In the genomic region with DNA sequence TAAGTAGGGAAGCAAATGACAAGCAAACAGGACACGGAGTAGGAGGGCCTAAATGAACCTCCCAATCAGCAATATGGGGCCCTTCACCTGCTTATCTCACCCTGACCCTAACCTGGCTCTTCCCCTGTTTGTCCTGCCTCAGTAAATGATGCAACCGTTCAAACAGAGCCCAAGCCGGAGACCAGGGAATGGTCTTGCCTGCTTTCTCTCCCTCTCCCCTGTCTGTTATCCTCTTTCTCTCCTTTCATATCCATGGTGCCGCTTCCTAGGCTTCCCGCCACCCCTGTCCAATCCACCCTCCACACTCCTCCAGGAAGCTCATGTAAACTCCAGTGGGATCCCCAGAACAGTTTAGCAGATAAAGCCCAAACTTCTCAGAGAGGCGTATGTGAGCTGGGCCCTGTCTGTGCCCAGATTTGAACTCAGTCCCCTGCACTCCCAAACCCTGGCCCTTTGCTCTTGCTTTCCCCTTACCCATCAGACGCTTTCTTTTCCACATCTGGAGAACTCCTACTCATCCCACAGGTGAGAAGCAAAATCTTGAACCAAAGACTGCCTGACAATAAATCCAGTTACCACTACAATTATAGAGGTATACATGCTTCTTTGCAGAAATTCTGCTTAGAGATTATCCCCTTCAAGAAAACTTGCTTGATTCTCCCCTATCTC, we compare ENCODE assay signal across 1 cellular context.
TF ChIP-seq lines count a peak whose summit lies in the region.

No MANE protein-coding gene starts in this region.

TF ChIP-seq in K562, 482 proteins besides CTCF, POLR2A, EP300 and RAD21 (continued from another document and continues in another):
- TF ChIP-seq, protein P1, sequence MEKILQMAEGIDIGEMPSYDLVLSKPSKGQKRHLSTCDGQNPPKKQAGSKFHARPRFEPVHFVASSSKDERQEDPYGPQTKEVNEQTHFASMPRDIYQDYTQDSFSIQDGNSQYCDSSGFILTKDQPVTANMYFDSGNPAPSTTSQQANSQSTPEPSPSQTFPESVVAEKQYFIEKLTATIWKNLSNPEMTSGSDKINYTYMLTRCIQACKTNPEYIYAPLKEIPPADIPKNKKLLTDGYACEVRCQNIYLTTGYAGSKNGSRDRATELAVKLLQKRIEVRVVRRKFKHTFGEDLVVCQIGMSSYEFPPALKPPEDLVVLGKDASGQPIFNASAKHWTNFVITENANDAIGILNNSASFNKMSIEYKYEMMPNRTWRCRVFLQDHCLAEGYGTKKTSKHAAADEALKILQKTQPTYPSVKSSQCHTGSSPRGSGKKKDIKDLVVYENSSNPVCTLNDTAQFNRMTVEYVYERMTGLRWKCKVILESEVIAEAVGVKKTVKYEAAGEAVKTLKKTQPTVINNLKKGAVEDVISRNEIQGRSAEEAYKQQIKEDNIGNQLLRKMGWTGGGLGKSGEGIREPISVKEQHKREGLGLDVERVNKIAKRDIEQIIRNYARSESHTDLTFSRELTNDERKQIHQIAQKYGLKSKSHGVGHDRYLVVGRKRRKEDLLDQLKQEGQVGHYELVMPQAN (IDR thresholded peaks at IDR 0.05; ENCODE audit: borderline replicate concordance), result no peak
- no peak for TF ChIP-seq SUPT5H (IDR thresholded peaks at IDR 0.05)
- TF ChIP-seq SNRNP70 (optimal IDR thresholded peaks at IDR 0.05; ENCODE audit: low read depth, low read length), result no peak
- TF ChIP-seq ZEB2 (IDR thresholded peaks at IDR 0.05), result peak; percentile 94
- TF ChIP-seq, protein P2, sequence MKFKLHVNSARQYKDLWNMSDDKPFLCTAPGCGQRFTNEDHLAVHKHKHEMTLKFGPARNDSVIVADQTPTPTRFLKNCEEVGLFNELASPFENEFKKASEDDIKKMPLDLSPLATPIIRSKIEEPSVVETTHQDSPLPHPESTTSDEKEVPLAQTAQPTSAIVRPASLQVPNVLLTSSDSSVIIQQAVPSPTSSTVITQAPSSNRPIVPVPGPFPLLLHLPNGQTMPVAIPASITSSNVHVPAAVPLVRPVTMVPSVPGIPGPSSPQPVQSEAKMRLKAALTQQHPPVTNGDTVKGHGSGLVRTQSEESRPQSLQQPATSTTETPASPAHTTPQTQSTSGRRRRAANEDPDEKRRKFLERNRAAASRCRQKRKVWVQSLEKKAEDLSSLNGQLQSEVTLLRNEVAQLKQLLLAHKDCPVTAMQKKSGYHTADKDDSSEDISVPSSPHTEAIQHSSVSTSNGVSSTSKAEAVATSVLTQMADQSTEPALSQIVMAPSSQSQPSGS (CRISPR knock-in tag; IDR thresholded peaks at IDR 0.05), result no peak
- no peak for TF ChIP-seq NFXL1 (CRISPR knock-in tag; IDR thresholded peaks at IDR 0.05)
- TF ChIP-seq DACH1 (IDR thresholded peaks at IDR 0.05; ENCODE audit: partially characterized antibody), result no peak
- TF ChIP-seq C11orf30 (IDR thresholded peaks at IDR 0.05; ENCODE audit: low read depth), result 0 out of 2 replicates have a peak, but pooled peaks have one; percentile 10
- TF ChIP-seq ZNF778 (CRISPR knock-in tag; IDR thresholded peaks at IDR 0.05), result no peak
- no peak for TF ChIP-seq ZC3H8 (IDR thresholded peaks at IDR 0.05)
- no peak for TF ChIP-seq ZNF124 (CRISPR knock-in tag; IDR thresholded peaks at IDR 0.05)
- peak; percentile 81 for TF ChIP-seq ARID1B (IDR thresholded peaks at IDR 0.05)
- no peak for TF ChIP-seq HSF4 (CRISPR knock-in tag; IDR thresholded peaks at IDR 0.05; ENCODE audit: borderline replicate concordance)
- no peak for TF ChIP-seq ZNF408 (CRISPR knock-in tag; IDR thresholded peaks at IDR 0.05; ENCODE audit: low read depth)
- TF ChIP-seq HDGF (IDR thresholded peaks at IDR 0.05), result peak; percentile 65; the same call in 1 of the 2 replicates
- TF ChIP-seq, protein P3, sequence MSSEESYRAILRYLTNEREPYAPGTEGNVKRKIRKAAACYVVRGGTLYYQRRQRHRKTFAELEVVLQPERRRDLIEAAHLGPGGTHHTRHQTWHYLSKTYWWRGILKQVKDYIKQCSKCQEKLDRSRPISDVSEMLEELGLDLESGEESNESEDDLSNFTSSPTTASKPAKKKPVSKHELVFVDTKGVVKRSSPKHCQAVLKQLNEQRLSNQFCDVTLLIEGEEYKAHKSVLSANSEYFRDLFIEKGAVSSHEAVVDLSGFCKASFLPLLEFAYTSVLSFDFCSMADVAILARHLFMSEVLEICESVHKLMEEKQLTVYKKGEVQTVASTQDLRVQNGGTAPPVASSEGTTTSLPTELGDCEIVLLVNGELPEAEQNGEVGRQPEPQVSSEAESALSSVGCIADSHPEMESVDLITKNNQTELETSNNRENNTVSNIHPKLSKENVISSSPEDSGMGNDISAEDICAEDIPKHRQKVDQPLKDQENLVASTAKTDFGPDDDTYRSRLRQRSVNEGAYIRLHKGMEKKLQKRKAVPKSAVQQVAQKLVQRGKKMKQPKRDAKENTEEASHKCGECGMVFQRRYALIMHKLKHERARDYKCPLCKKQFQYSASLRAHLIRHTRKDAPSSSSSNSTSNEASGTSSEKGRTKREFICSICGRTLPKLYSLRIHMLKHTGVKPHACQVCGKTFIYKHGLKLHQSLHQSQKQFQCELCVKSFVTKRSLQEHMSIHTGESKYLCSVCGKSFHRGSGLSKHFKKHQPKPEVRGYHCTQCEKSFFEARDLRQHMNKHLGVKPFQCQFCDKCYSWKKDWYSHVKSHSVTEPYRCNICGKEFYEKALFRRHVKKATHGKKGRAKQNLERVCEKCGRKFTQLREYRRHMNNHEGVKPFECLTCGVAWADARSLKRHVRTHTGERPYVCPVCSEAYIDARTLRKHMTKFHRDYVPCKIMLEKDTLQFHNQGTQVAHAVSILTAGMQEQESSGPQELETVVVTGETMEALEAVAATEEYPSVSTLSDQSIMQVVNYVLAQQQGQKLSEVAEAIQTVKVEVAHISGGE (CRISPR knock-in tag; IDR thresholded peaks at IDR 0.05), result no peak
- TF ChIP-seq, protein P4, sequence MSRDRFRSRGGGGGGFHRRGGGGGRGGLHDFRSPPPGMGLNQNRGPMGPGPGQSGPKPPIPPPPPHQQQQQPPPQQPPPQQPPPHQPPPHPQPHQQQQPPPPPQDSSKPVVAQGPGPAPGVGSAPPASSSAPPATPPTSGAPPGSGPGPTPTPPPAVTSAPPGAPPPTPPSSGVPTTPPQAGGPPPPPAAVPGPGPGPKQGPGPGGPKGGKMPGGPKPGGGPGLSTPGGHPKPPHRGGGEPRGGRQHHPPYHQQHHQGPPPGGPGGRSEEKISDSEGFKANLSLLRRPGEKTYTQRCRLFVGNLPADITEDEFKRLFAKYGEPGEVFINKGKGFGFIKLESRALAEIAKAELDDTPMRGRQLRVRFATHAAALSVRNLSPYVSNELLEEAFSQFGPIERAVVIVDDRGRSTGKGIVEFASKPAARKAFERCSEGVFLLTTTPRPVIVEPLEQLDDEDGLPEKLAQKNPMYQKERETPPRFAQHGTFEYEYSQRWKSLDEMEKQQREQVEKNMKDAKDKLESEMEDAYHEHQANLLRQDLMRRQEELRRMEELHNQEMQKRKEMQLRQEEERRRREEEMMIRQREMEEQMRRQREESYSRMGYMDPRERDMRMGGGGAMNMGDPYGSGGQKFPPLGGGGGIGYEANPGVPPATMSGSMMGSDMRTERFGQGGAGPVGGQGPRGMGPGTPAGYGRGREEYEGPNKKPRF (IDR thresholded peaks at IDR 0.05; ENCODE audit: low read depth, low read length), result no peak
- TF ChIP-seq BRD9 (IDR thresholded peaks at IDR 0.05; ENCODE audit: low read depth, partially characterized antibody), result peak; percentile 59
- TF ChIP-seq TGIF2 (CRISPR knock-in tag; IDR thresholded peaks at IDR 0.05), result no peak
- TF ChIP-seq TFAM (CRISPR knock-in tag; conservative IDR thresholded peaks at IDR 0.05), result no peak
- no peak for TF ChIP-seq ILK (tag; IDR thresholded peaks at IDR 0.05; ENCODE audit: borderline replicate concordance, low read depth)
- TF ChIP-seq ZNF347 (CRISPR knock-in tag; IDR thresholded peaks at IDR 0.05; ENCODE audit: low read depth), result no peak
- 0 out of 2 replicates have a peak, but pooled peaks have one; percentile 19 for TF ChIP-seq POLR2G (IDR thresholded peaks at IDR 0.05; ENCODE audit: low read depth, low read length)
- TF ChIP-seq PTRF (tag; IDR thresholded peaks at IDR 0.05), result no peak
- no peak for TF ChIP-seq MAFF (IDR thresholded peaks at IDR 0.05; ENCODE audit: low read length)
- peak; percentile 83; the same call in 1 of the 2 replicates for TF ChIP-seq SMAD4 (CRISPR knock-in tag; conservative IDR thresholded peaks at IDR 0.05)
- TF ChIP-seq FUS (optimal IDR thresholded peaks at IDR 0.05; ENCODE audit: low read depth, low read length), result no peak
- TF ChIP-seq PYGO2 (tag; IDR thresholded peaks at IDR 0.05), result no peak
- no peak for TF ChIP-seq ZNF12 (CRISPR knock-in tag; IDR thresholded peaks at IDR 0.05)
- TF ChIP-seq SRSF1 (IDR thresholded peaks at IDR 0.05; ENCODE audit: low read depth, low read length), result no peak
- TF ChIP-seq, protein P5, sequence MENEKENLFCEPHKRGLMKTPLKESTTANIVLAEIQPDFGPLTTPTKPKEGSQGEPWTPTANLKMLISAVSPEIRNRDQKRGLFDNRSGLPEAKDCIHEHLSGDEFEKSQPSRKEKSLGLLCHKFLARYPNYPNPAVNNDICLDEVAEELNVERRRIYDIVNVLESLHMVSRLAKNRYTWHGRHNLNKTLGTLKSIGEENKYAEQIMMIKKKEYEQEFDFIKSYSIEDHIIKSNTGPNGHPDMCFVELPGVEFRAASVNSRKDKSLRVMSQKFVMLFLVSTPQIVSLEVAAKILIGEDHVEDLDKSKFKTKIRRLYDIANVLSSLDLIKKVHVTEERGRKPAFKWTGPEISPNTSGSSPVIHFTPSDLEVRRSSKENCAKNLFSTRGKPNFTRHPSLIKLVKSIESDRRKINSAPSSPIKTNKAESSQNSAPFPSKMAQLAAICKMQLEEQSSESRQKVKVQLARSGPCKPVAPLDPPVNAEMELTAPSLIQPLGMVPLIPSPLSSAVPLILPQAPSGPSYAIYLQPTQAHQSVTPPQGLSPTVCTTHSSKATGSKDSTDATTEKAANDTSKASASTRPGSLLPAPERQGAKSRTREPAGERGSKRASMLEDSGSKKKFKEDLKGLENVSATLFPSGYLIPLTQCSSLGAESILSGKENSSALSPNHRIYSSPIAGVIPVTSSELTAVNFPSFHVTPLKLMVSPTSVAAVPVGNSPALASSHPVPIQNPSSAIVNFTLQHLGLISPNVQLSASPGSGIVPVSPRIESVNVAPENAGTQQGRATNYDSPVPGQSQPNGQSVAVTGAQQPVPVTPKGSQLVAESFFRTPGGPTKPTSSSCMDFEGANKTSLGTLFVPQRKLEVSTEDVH (IDR thresholded peaks at IDR 0.05; ENCODE audit: low read depth, partially characterized antibody), result no peak
- TF ChIP-seq, protein P6, sequence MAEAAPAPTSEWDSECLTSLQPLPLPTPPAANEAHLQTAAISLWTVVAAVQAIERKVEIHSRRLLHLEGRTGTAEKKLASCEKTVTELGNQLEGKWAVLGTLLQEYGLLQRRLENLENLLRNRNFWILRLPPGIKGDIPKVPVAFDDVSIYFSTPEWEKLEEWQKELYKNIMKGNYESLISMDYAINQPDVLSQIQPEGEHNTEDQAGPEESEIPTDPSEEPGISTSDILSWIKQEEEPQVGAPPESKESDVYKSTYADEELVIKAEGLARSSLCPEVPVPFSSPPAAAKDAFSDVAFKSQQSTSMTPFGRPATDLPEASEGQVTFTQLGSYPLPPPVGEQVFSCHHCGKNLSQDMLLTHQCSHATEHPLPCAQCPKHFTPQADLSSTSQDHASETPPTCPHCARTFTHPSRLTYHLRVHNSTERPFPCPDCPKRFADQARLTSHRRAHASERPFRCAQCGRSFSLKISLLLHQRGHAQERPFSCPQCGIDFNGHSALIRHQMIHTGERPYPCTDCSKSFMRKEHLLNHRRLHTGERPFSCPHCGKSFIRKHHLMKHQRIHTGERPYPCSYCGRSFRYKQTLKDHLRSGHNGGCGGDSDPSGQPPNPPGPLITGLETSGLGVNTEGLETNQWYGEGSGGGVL (CRISPR knock-in tag; IDR thresholded peaks at IDR 0.05), result no peak
- TF ChIP-seq, protein P7, sequence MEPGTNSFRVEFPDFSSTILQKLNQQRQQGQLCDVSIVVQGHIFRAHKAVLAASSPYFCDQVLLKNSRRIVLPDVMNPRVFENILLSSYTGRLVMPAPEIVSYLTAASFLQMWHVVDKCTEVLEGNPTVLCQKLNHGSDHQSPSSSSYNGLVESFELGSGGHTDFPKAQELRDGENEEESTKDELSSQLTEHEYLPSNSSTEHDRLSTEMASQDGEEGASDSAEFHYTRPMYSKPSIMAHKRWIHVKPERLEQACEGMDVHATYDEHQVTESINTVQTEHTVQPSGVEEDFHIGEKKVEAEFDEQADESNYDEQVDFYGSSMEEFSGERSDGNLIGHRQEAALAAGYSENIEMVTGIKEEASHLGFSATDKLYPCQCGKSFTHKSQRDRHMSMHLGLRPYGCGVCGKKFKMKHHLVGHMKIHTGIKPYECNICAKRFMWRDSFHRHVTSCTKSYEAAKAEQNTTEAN (CRISPR knock-in tag; IDR thresholded peaks at IDR 0.05), result no peak
- peak; percentile 36 for TF ChIP-seq CCNT2 (IDR thresholded peaks at IDR 0.05; ENCODE audit: borderline replicate concordance, extremely low read depth, insufficient read length, low read depth, low read length)
- no peak for TF ChIP-seq HNRNPUL1 (IDR thresholded peaks at IDR 0.05; ENCODE audit: low read length)
- TF ChIP-seq CBX1 (IDR thresholded peaks at IDR 0.05; ENCODE audit: low read depth), result no peak
- no peak for TF ChIP-seq BRD4 (IDR thresholded peaks at IDR 0.05)
- TF ChIP-seq, protein P8, sequence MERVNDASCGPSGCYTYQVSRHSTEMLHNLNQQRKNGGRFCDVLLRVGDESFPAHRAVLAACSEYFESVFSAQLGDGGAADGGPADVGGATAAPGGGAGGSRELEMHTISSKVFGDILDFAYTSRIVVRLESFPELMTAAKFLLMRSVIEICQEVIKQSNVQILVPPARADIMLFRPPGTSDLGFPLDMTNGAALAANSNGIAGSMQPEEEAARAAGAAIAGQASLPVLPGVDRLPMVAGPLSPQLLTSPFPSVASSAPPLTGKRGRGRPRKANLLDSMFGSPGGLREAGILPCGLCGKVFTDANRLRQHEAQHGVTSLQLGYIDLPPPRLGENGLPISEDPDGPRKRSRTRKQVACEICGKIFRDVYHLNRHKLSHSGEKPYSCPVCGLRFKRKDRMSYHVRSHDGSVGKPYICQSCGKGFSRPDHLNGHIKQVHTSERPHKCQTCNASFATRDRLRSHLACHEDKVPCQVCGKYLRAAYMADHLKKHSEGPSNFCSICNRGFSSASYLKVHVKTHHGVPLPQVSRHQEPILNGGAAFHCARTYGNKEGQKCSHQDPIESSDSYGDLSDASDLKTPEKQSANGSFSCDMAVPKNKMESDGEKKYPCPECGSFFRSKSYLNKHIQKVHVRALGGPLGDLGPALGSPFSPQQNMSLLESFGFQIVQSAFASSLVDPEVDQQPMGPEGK (CRISPR knock-in tag; IDR thresholded peaks at IDR 0.05; ENCODE audit: borderline replicate concordance), result no peak
- no peak for TF ChIP-seq IRF2 (CRISPR knock-in tag; IDR thresholded peaks at IDR 0.05)
- no peak for TF ChIP-seq ZC3H4 (CRISPR knock-in tag; IDR thresholded peaks at IDR 0.05; ENCODE audit: borderline replicate concordance)
- no peak for TF ChIP-seq ZNF561 (CRISPR knock-in tag; conservative IDR thresholded peaks at IDR 0.05)
- TF ChIP-seq JUND (IDR thresholded peaks at IDR 0.05; ENCODE audit: borderline replicate concordance, low read depth, low read length), result peak; percentile 84
- TF ChIP-seq JUND (tag; IDR thresholded peaks at IDR 0.05; ENCODE audit: borderline replicate concordance, low read depth, low read length), result peak; percentile 65; the same call in 1 of the 3 replicates
- TF ChIP-seq CTBP1 (IDR thresholded peaks at IDR 0.05; ENCODE audit: borderline replicate concordance), result peak; percentile 89
- no peak for TF ChIP-seq SIX5 (IDR thresholded peaks at IDR 0.05; ENCODE audit: borderline replicate concordance in 1 of 2, insufficient read depth in 1 of 2, low read depth in 1 of 2, low read length in 2 of 2)
- no peak for TF ChIP-seq TARDBP (IDR thresholded peaks at IDR 0.05)
- no peak for TF ChIP-seq PRMT5 (CRISPR knock-in tag; IDR thresholded peaks at IDR 0.05)
- no peak for TF ChIP-seq RHOXF2B (CRISPR knock-in tag; conservative IDR thresholded peaks at IDR 0.05)
- no peak for TF ChIP-seq PHB2 (IDR thresholded peaks at IDR 0.05; ENCODE audit: low read depth)
- no peak for TF ChIP-seq XRCC3 (IDR thresholded peaks at IDR 0.05)
- TF ChIP-seq KDM1A (IDR thresholded peaks at IDR 0.05), result no peak
